In genomic region chr1:240611619-240612490, GRCh38 we compare ENCODE assay signal across 8 cellular contexts. TPM values are rescaled to one million over a fixed set of nuclear protein-coding genes. Genes with fewer than 3 reads are reported as not detected.
DNase-seq lines count a peak whose midpoint lies in the region; ATAC-seq and TF ChIP-seq lines count a peak whose summit lies in the region.

GREM2 (minus strand) TSS chr1:240612155; CDS start chr1:240493475, 118,680 bp downstream.

- H3K4me1 ChIP-seq in heart left ventricle (peaks cover 0 to 12% (median 0%) of the 10 kb centered on the region in 12 donors), neuronal stem cell (ENCODE audit: control insufficient read depth in 2 of 2, insufficient read depth in 1 of 2, low read depth in 1 of 2, low read length in 2 of 2) (peaks cover 5 to 6% of the 10 kb centered on the region in 2 donors), upper lobe of left lung (peaks cover 0 to 6% (median 5%) of the 10 kb centered on the region in 4 donors)

- H3K36me3 Mint-ChIP-seq in activated T-helper 2 cell treated with anti-CD3 and anti-CD28 coated beads, Interferon-gamma antibody, Interleukin-2, Interleukin-4, amounts not matched to agents 10 μg/mL and 5 μg/mL and 100 μg/mL, durations not matched to agents 14 hours and 24 hours and 36 hours (ENCODE audit: low read depth): no peaks in the 10 kb centered on the region

- intact Hi-C loops in heart left ventricle (cut with DNase I) (loop anchor here in 1 of 10 donors (5.0 kb wide), 1 partner anchor 420 kb away; no protein-coding TSS in a partner anchor), Right ventricle myocardium inferior (cut with DNase I) (no loop called here)
- intact Hi-C loops in activated T-helper 2 cell treated with anti-CD3 and anti-CD28 coated beads, Interferon-gamma antibody, Interleukin-2, Interleukin-4, amounts not matched to agents 10 μg/mL and 5 μg/mL and 100 μg/mL, durations not matched to agents 14 hours and 24 hours and 36 hours (cut with micrococcal nuclease): no loop called here

- H4K91ac ChIP-seq in neuronal stem cell (ENCODE audit: low read depth, low read length, poor library complexity): no peak within 1 kb of the TSS

- H3K9me3 ChIP-seq in heart left ventricle (no peaks in the 10 kb centered on the region), neuronal stem cell (replicated peaks in 1 of 2; ENCODE audit: control insufficient read depth in 2 of 2, insufficient read depth in 1 of 2, low read depth in 1 of 2, low read length in 2 of 2) (no peaks in the 10 kb centered on the region), upper lobe of left lung (no peaks in the 10 kb centered on the region)

- DNase-seq in heart left ventricle: peak in 1 of 5 donors; percentile 21
- no peak for DNase-seq in Right ventricle myocardium inferior (ENCODE audit: missing footprints)
- peak; percentile 62 for DNase-seq in NCI-H345 (lab: John Stamatoyannopoulos, UW)
- peak; percentile 13 for DNase-seq in activated T-helper 2 cell treated with anti-CD3 and anti-CD28 coated beads, Interferon-gamma antibody, Interleukin-2, Interleukin-4, amounts not matched to agents 10 μg/mL and 5 μg/mL and 100 μg/mL, durations not matched to agents 14 hours and 24 hours and 36 hours (ENCODE audit: low spot score)
- peak; percentile 89 to 92 for DNase-seq in foreskin fibroblast
- peak; percentile 56 for DNase-seq in neuronal stem cell (ENCODE audit: low spot score)
- peak; percentile 43 to 90 for DNase-seq in upper lobe of left lung

- no peak within 1 kb of the TSS for H2BK12ac ChIP-seq in neuronal stem cell (ENCODE audit: low read length)

- no peak within 1 kb of the TSS for H4K8ac ChIP-seq in neuronal stem cell (ENCODE audit: low read depth, low read length)

- peak within 1 kb of the TSS; percentile 72 for H3K9ac ChIP-seq in neuronal stem cell (ENCODE audit: low read depth, low read length, poor library complexity)

- H2BK5ac ChIP-seq in neuronal stem cell (ENCODE audit: low read length): no peak within 1 kb of the TSS

- peak within 1 kb of the TSS; percentile 87 for H2AFZ ChIP-seq in neuronal stem cell (ENCODE audit: low read length)

- no peaks in the 10 kb centered on the region for H3K79me1 ChIP-seq in neuronal stem cell (ENCODE audit: low read depth, low read length)

- no peaks in the 10 kb centered on the region for H3K9me3 Mint-ChIP-seq in activated T-helper 2 cell treated with anti-CD3 and anti-CD28 coated beads, Interferon-gamma antibody, Interleukin-2, Interleukin-4, amounts not matched to agents 10 μg/mL and 5 μg/mL and 100 μg/mL, durations not matched to agents 14 hours and 24 hours and 36 hours

- H3K27ac Mint-ChIP-seq in activated T-helper 2 cell treated with anti-CD3 and anti-CD28 coated beads, Interferon-gamma antibody, Interleukin-2, Interleukin-4, amounts not matched to agents 10 μg/mL and 5 μg/mL and 100 μg/mL, durations not matched to agents 14 hours and 24 hours and 36 hours: no peak within 1 kb of the TSS

- H3K14ac ChIP-seq in neuronal stem cell (ENCODE audit: low read length): no peak within 1 kb of the TSS

- 1 to 2% (median 2%) methylated on average over 33 to 40 of the region's 40 CpGs for WGBS in heart left ventricle, 4 donors
- no CpG with 5 or more reads among the region's 40 CpGs for WGBS in neuronal stem cell (ENCODE audit: extremely low coverage in 2 of 2, insufficient read length in 2 of 2, insufficient replicate concordance in 1 of 2), 2 donors
- 2 to 5% methylated on average over 37 to 40 of the region's 40 CpGs for WGBS in upper lobe of left lung, 2 donors

- ATAC-seq in heart left ventricle: peak in 3 of 4 donors; percentile 58 to 69 (median 62)
- no peak for ATAC-seq in Right ventricle myocardium inferior
- ATAC-seq in HG02973 (IDR thresholded peaks at IDR 0.05; ENCODE audit: unreplicated experiment): peak; percentile 97
- ATAC-seq in upper lobe of left lung (ENCODE audit: low FRiP score in 2 of 2): peak; percentile 49 to 88

- H3K4me3 Mint-ChIP-seq in activated T-helper 2 cell treated with anti-CD3 and anti-CD28 coated beads, Interferon-gamma antibody, Interleukin-2, Interleukin-4, amounts not matched to agents 10 μg/mL and 5 μg/mL and 100 μg/mL, durations not matched to agents 14 hours and 24 hours and 36 hours (ENCODE audit: low read depth): peak within 1 kb of the TSS; percentile 87

- no peak within 1 kb of the TSS for H3K4ac ChIP-seq in neuronal stem cell (ENCODE audit: low read length)

- H3K23ac ChIP-seq in neuronal stem cell (ENCODE audit: low read depth, low read length, poor library complexity): peak within 1 kb of the TSS; percentile 25

- no peak within 1 kb of the TSS for H2AK5ac ChIP-seq in neuronal stem cell (ENCODE audit: low read depth, low read length)

- peaks cover 30% of the 10 kb centered on the region for H3K4me1 Mint-ChIP-seq in activated T-helper 2 cell treated with anti-CD3 and anti-CD28 coated beads, Interferon-gamma antibody, Interleukin-2, Interleukin-4, amounts not matched to agents 10 μg/mL and 5 μg/mL and 100 μg/mL, durations not matched to agents 14 hours and 24 hours and 36 hours (ENCODE audit: low read depth)

- H3K4me3 ChIP-seq in heart left ventricle (peak within 1 kb of the TSS; percentile 17 to 53 (median 44)), foreskin fibroblast (ENCODE audit: low read depth in 1 of 2, low read length in 2 of 2) (peak within 1 kb of the TSS; percentile 80 to 91), neuronal stem cell (ENCODE audit: low read length in 2 of 2) (peak within 1 kb of the TSS; percentile 50 to 82), upper lobe of left lung (peak within 1 kb of the TSS; percentile 14 to 50 (median 38))

- H3K18ac ChIP-seq in neuronal stem cell (ENCODE audit: low read length): peak within 1 kb of the TSS; percentile 24

- TF ChIP-seq POLR2A in heart left ventricle (IDR thresholded peaks at IDR 0.05): no peak
- no peak for TF ChIP-seq POLR2A in upper lobe of left lung (IDR thresholded peaks at IDR 0.05)

- H3K27me3 Mint-ChIP-seq in activated T-helper 2 cell treated with anti-CD3 and anti-CD28 coated beads, Interferon-gamma antibody, Interleukin-2, Interleukin-4, amounts not matched to agents 10 μg/mL and 5 μg/mL and 100 μg/mL, durations not matched to agents 14 hours and 24 hours and 36 hours (ENCODE audit: low read depth): peaks cover 60% of the 10 kb centered on the region

- no peak within 1 kb of the TSS for H2BK120ac ChIP-seq in neuronal stem cell (ENCODE audit: low read depth, low read length)

- H3K4me2 ChIP-seq in neuronal stem cell (ENCODE audit: insufficient read depth, low read length, poor library complexity, severe bottlenecking): peak within 1 kb of the TSS; percentile 89

- H3K27ac ChIP-seq in heart left ventricle (peak within 1 kb of the TSS in 1 of 12 donors; percentile 72), neuronal stem cell (replicated peaks; ENCODE audit: low read length) (no peak within 1 kb of the TSS), upper lobe of left lung (no peak within 1 kb of the TSS)

- TF ChIP-seq EP300 in upper lobe of left lung (IDR thresholded peaks at IDR 0.05): no peak

- H3K27me3 ChIP-seq in heart left ventricle: peaks cover 0 to 57% (median 25%) of the 10 kb centered on the region in 9 donors
- peaks cover 2 to 43% (median 12%) of the 10 kb centered on the region in 3 experiments for H3K27me3 ChIP-seq in neuronal stem cell (ENCODE audit: control insufficient read depth in 3 of 3, insufficient read depth in 3 of 3, low read depth in 1 of 3, low read length in 3 of 3)
- H3K27me3 ChIP-seq in upper lobe of left lung: no peaks in the 10 kb centered on the region

- TF ChIP-seq CTCF in heart left ventricle (IDR thresholded peaks at IDR 0.05) (no peak), foreskin fibroblast (IDR thresholded peaks at IDR 0.05; ENCODE audit: low read depth, low read length) (no peak), upper lobe of left lung (IDR thresholded peaks at IDR 0.05) (no peak)

- H3K36me3 ChIP-seq in heart left ventricle: no peaks in the 10 kb centered on the region
- no peaks in the 10 kb centered on the region for H3K36me3 ChIP-seq in neuronal stem cell (replicated peaks in 1 of 2; ENCODE audit: control insufficient read depth in 2 of 2, insufficient read depth in 2 of 2, low read length in 2 of 2)
- no peaks in the 10 kb centered on the region for H3K36me3 ChIP-seq in upper lobe of left lung

- no peak within 1 kb of the TSS for H2BK15ac ChIP-seq in neuronal stem cell (ENCODE audit: low read length)

RNA-seq across cellular contexts. Expression of gene GREM2, which starts in this region (rescaled TPM):
- total RNA-seq in heart left ventricle (under 1 TPM in 1 of 9 donors, not detected in 8; 0.66 TPM), Right ventricle myocardium inferior (not detected), upper lobe of left lung (under 1 TPM in 5 of 6 donors, not detected in 1; 0.22 to 0.88 (median 0.39) TPM)
- polyA plus RNA-seq in heart left ventricle: not detected
- not detected in 2 replicates for total RNA-seq in activated T-helper 2 cell treated with anti-CD3 and anti-CD28 coated beads, Interferon-gamma antibody, Interleukin-2, Interleukin-4, amounts not matched to agents 10 μg/mL and 5 μg/mL and 100 μg/mL, durations not matched to agents 14 hours and 24 hours and 36 hours
- polyA plus RNA-seq in neuronal stem cell (2013, experiment 1 of 2): 0.03 TPM
- polyA plus RNA-seq in neuronal stem cell (2013, experiment 2 of 2): 0.01 TPM

Comparison
In these comparisons a context has a peak if more than half of its experiments do, and no peak if none do; other contexts are left out.
1. Peak in ATAC-seq and H3K4me3 ChIP-seq in heart left ventricle; RNA of the gene not detected or under 1 TPM.
2. Peak in DNase-seq in activated T-helper 2 cell treated with anti-CD3 and anti-CD28 coated beads, Interferon-gamma antibody, Interleukin-2, Interleukin-4, amounts not matched to agents 10 μg/mL and 5 μg/mL and 100 μg/mL, durations not matched to agents 14 hours and 24 hours and 36 hours; RNA of the gene not detected or under 1 TPM.
3. Peak in DNase-seq, ATAC-seq and H3K4me3 ChIP-seq in upper lobe of left lung; RNA of the gene not detected or under 1 TPM.